33 cellular contexts compared by ENCODE assay signal in the genomic region with DNA sequence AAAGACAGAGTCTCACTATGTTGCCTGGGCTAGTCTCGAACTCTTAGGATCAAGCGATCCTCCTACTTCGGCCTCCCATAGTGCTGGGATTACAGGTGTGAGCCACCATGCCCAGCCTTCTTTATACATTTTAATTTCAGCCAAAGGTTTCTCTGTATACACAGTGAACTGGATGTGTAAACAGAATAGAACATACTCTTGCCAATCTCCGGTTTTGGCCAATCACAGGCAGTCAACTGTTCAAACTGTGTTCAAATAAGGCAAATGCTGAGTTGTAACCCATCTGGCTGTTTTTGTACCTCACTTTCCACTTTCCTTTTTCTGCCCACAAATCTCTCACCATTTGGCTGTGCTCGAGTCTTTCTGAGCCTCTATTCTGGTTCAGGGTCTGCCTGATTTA.
"Had no signal": no experiment of that assay in that cellular context is flagged by ENCODE, and none has a peak within 500 bp of the region (broad histone marks: within the 10 kb centered on the region; RNA-seq: fewer than 3 reads in every experiment).

No MANE protein-coding gene starts in this region.

- H3K4me3 Mint-ChIP-seq: activated B cell treated with CpG ODN at 0.5 μM for 24 hours; activated CD8-positive, alpha-beta T cell treated with anti-CD3 and anti-CD28 coated beads for 36 hours; activated naive CD8-positive, alpha-beta T cell; activated T-cell treated with anti-CD3 and anti-CD28 coated beads, Interleukin-2, amount 50 U/mL, for 4 hours; activated T-helper 17 cell treated with anti-CD3 and anti-CD28 coated beads, Interleukin-2, amount 50 U/mL, for 72 hours; effector memory CD8-positive, alpha-beta T cell; T-helper 17 cell; T-helper 2 cell treated with Interferon-gamma antibody and Interleukin-4, amounts not matched to agents 5 μg/mL and 100 μg/mL, for 36 hours had no signal

- FAIRE-seq: astrocyte, bronchial epithelial cell, colon had no signal

- H3K4me3 ChIP-seq: esophagus muscularis mucosa, gastroesophageal sphincter had no signal

- H3K4me1 Mint-ChIP-seq: activated B cell treated with CpG ODN at 0.5 μM for 24 hours had no signal

- H3K27ac Mint-ChIP-seq: activated B cell treated with CpG ODN at 0.5 μM for 24 hours; activated CD8-positive, alpha-beta T cell treated with anti-CD3 and anti-CD28 coated beads for 36 hours; activated naive CD8-positive, alpha-beta T cell; activated T-helper 17 cell treated with anti-CD3 and anti-CD28 coated beads, Interleukin-2, amount 50 U/mL, for 72 hours; effector memory CD8-positive, alpha-beta T cell; T-helper 17 cell; T-helper 2 cell treated with Interferon-gamma antibody and Interleukin-4, amounts not matched to agents 5 μg/mL and 100 μg/mL, for 36 hours had no signal

- DNase-seq: activated B cell treated with CpG ODN at 0.5 μM for 24 hours; activated CD4-positive, alpha-beta T cell treated with anti-CD3 and anti-CD28 coated beads for 4 hours; activated CD4-positive, alpha-beta T cell treated with anti-CD3 and anti-CD28 coated beads, Interleukin-2, amount 50 U/mL, for 1 hour; activated CD4-positive, alpha-beta T cell treated with anti-CD3 and anti-CD28 coated beads, Interleukin-2, amount 50 U/mL, for 48 hours; activated CD4-positive, CD25-positive, alpha-beta regulatory T cell treated with anti-CD3 and anti-CD28 coated beads, Interleukin-2, amount 50 U/mL, for 72 hours; activated CD8-positive, alpha-beta memory T cell treated with anti-CD3 and anti-CD28 coated beads for 24 hours; activated CD8-positive, alpha-beta T cell treated with anti-CD3 and anti-CD28 coated beads for 36 hours; activated effector memory CD4-positive, alpha-beta T cell treated with Interleukin-2 at 50 U/mL for 16 hours; activated gamma-delta T cell treated with Interleukin-2 at 50 U/mL for 16 hours; activated naive CD4-positive, alpha-beta T cell treated with anti-CD3 and anti-CD28 coated beads, Interleukin-2, amount 50 U/mL, for 16 hours; activated naive CD4-positive, alpha-beta T cell treated with Interleukin-2 at 50 U/mL for 16 hours; activated T-cell treated with anti-CD3 and anti-CD28 coated beads, Interleukin-2, amount 50 U/mL, for 4 hours; amniotic stem cell; anterior cingulate cortex; brain microvascular endothelial cell; cortex of kidney; dermis blood vessel endothelial cell; effector CD4-positive, alpha-beta T cell; effector memory CD8-positive, alpha-beta T cell; erythroblast; foreskin melanocyte; T-helper 1 cell; T-helper 17 cell; T1000; WERI-Rb-1 had no signal

- H3K9me3 ChIP-seq: esophagus muscularis mucosa, gastroesophageal sphincter had no signal

- H3K4me1 ChIP-seq: esophagus muscularis mucosa, gastroesophageal sphincter had no signal

- H3K27me3 Mint-ChIP-seq: activated B cell treated with CpG ODN at 0.5 μM for 24 hours; activated CD8-positive, alpha-beta T cell treated with anti-CD3 and anti-CD28 coated beads for 36 hours; activated naive CD8-positive, alpha-beta T cell; activated T-helper 17 cell treated with anti-CD3 and anti-CD28 coated beads, Interleukin-2, amount 50 U/mL, for 72 hours; effector memory CD8-positive, alpha-beta T cell; T-helper 17 cell had no signal

- ATAC-seq: activated CD8-positive, alpha-beta T cell treated with anti-CD3 and anti-CD28 coated beads for 36 hours; activated T-cell treated with anti-CD3 and anti-CD28 coated beads, Interleukin-2, amount 50 U/mL, for 4 hours; activated T-helper 17 cell treated with anti-CD3 and anti-CD28 coated beads, Interleukin-2, amount 50 U/mL, for 72 hours; effector memory CD8-positive, alpha-beta T cell; gastroesophageal sphincter; T-helper 17 cell had no signal

- H3K27me3 ChIP-seq: brain microvascular endothelial cell, esophagus muscularis mucosa, gastroesophageal sphincter had no signal

- H3K9me3 Mint-ChIP-seq: activated B cell treated with CpG ODN at 0.5 μM for 24 hours; activated CD8-positive, alpha-beta T cell treated with anti-CD3 and anti-CD28 coated beads for 36 hours; activated T-cell treated with anti-CD3 and anti-CD28 coated beads, Interleukin-2, amount 50 U/mL, for 4 hours; activated T-helper 17 cell treated with anti-CD3 and anti-CD28 coated beads, Interleukin-2, amount 50 U/mL, for 72 hours; effector memory CD8-positive, alpha-beta T cell; T-helper 2 cell treated with Interferon-gamma antibody and Interleukin-4, amounts not matched to agents 5 μg/mL and 100 μg/mL, for 36 hours had no signal

- H3K36me3 ChIP-seq: brain microvascular endothelial cell, WERI-Rb-1 had no signal

- H3K27ac ChIP-seq: brain microvascular endothelial cell, esophagus muscularis mucosa, gastroesophageal sphincter, WERI-Rb-1 had no signal
